Comparison of ENCODE assay signal across 15 cellular contexts in genomic region chr7:36130236-36130945, GRCh38.
"Had no signal": no experiment of that assay in that cellular context is flagged by ENCODE, and none has a peak within 500 bp of the region (broad histone marks: within the 10 kb centered on the region; RNA-seq: fewer than 3 reads in every experiment).

No MANE protein-coding gene starts in this region.

- H3K36me3 ChIP-seq: adrenal gland, lower lobe of right lung, neural progenitor cell, ovary had no signal

- H3K9me3 ChIP-seq: adrenal gland, lower lobe of right lung, ovary, SK-N-SH had no signal

- H3K27ac ChIP-seq: adrenal gland, lower lobe of right lung, neural progenitor cell, ovary, skin epidermis had no signal

- H3K4me2 ChIP-seq: neural progenitor cell, SK-N-SH had no signal

- DNase-seq: activated CD4-positive, alpha-beta memory T cell treated with anti-CD3 and anti-CD28 coated beads, Interleukin-2, amount 10 ng/mL, durations not matched to agents 7 days and 5 days; activated CD4-positive, alpha-beta T cell treated with anti-CD3 and anti-CD28 coated beads for 36 hours; activated T-cell treated with anti-CD3 and anti-CD28 coated beads, Interleukin-2, amount 50 U/mL, for 24 hours; adrenal gland; dorsolateral prefrontal cortex; lower lobe of right lung; midbrain; ovary; retina; SK-N-SH; stimulated activated CD4-positive, alpha-beta T cell treated with anti-CD3 and anti-CD28 coated beads, Interleukin-15, amount 100 ng/mL, for 24 hours; stimulated activated CD4-positive, alpha-beta T cell treated with anti-CD3 and anti-CD28 coated beads, Interleukin-4, amount 100 ng/mL, for 1 hour; stimulated activated naive B cell treated with anti-CD40 and anti-IgM and Interleukin-4, amounts not matched to agents 10 μg/mL and 1 μg/mL and 100 μg/mL, for 72 hours had no signal

- H3K27me3 ChIP-seq: adrenal gland, dorsolateral prefrontal cortex, neural progenitor cell, ovary had no signal

- ATAC-seq: activated CD4-positive, alpha-beta T cell treated with anti-CD3 and anti-CD28 coated beads for 36 hours; lower lobe of right lung; stimulated activated naive B cell treated with anti-CD40 and anti-IgM and Interleukin-4, amounts not matched to agents 10 μg/mL and 1 μg/mL and 100 μg/mL, for 72 hours had no signal

- H2AFZ ChIP-seq: neural progenitor cell had no signal

- H3K4me1 ChIP-seq: neural progenitor cell had no signal

- H3K9me2 ChIP-seq: SK-N-SH had no signal

- H3K4me3 ChIP-seq: adrenal gland, dorsolateral prefrontal cortex, lower lobe of right lung, neural progenitor cell, ovary, skin epidermis had no signal

- H3K9ac ChIP-seq: neural progenitor cell, SK-N-SH had no signal
